8 cellular contexts compared by ENCODE assay signal in genomic region chr11:6319879-6320410, GRCh38. TPM values are rescaled to one million over a fixed set of nuclear protein-coding genes. Genes with fewer than 3 reads are reported as not detected.
DNase-seq lines count a peak whose midpoint lies in the region; ATAC-seq and TF ChIP-seq lines count a peak whose summit lies in the region.

No MANE protein-coding gene starts in this region.

- no peaks in the 10 kb centered on the region for H3K79me2 ChIP-seq in HCT116 (ENCODE audit: insufficient read depth, low read length)
- H3K79me2 ChIP-seq in SK-N-SH (ENCODE audit: insufficient read depth), result no peaks in the 10 kb centered on the region
- H3K79me2 ChIP-seq in PC-3 (ENCODE audit: low read length), result no peaks in the 10 kb centered on the region

- POLR2A ChIA-PET in HCT116 (lab: Charles Lee), result interaction anchor here (1.0 kb wide), 1 partner anchor 25 kb away, joined by 3 read pairs; no protein-coding TSS in a partner anchor
- POLR2A ChIA-PET in SK-N-SH (lab: Yijun Ruan, JAX), result no interaction called here
- POLR2A ChIA-PET in PC-3 (lab: Charles Lee; ENCODE audit: unreplicated experiment), result no interaction called here

- CTCF ChIA-PET in HCT116 (lab: Charles Lee), result interaction anchor here (1.0 to 1.7 kb wide), 4 partner anchors 34 to 69 kb away, joined by 6 to 18 read pairs (median 8); no protein-coding TSS in a partner anchor
- CTCF ChIA-PET in SK-N-SH (lab: Yijun Ruan, JAX), result interaction anchor here (1.6 to 1.8 kb wide), 2 partner anchors 34 to 69 kb away, joined by 5 to 7 read pairs; no protein-coding TSS in a partner anchor
- CTCF ChIA-PET in PC-3 (lab: Charles Lee), result no interaction called here

- RAD21 ChIA-PET in HCT116 (lab: Charles Lee; ENCODE audit: low non-redundant PET in 1 of 2, low total read pairs in 2 of 2, uncharacterized antibody in 2 of 2, unreplicated experiment in 2 of 2), result interaction anchor here in 1 of 2 experiments (1.2 kb wide), 1 partner anchor 34 kb away, joined by 3 read pairs; no protein-coding TSS in a partner anchor

- TF ChIP-seq CTCF in GM12865 (IDR thresholded peaks at IDR 0.05; ENCODE audit: insufficient read depth, low read depth, low read length, missing control alignments) (no peak), HCT116 (IDR thresholded peaks at IDR 0.05 in 2 of 3, conservative IDR thresholded peaks at IDR 0.05 in 1 of 3; ENCODE audit: borderline replicate concordance in 1 of 3, insufficient read depth in 1 of 3, low read depth in 2 of 3, low read length in 2 of 3) (no peak), SK-N-SH (IDR thresholded peaks at IDR 0.05) (no peak), PC-3 (conservative IDR thresholded peaks at IDR 0.05; ENCODE audit: low read depth, low read length) (no peak)

- H3K4me1 ChIP-seq in HCT116 (ENCODE audit: control insufficient read depth in 1 of 2, insufficient read depth in 2 of 2, low read length in 2 of 2), result peaks cover 36 to 52% of the 10 kb centered on the region in 2 experiments
- peaks cover 0 to 8% of the 10 kb centered on the region in 2 experiments; a peak in 1 of 4 replicates for H3K4me1 ChIP-seq in SK-N-SH (ENCODE audit: control insufficient read depth in 1 of 2, insufficient read depth in 2 of 2, low read depth in 1 of 2, low read length in 1 of 2)
- H3K4me1 ChIP-seq in effector memory CD4-positive, alpha-beta T cell (ENCODE audit: control insufficient read depth, insufficient read depth, low read length, poor library complexity, severe bottlenecking), result peaks cover 9% of the 10 kb centered on the region
- peaks cover 9% of the 10 kb centered on the region for H3K4me1 ChIP-seq in PC-3 (ENCODE audit: insufficient read depth, low read length)

- H2AFZ ChIP-seq in HCT116 (ENCODE audit: low read depth, low read length, poor library complexity, severe bottlenecking) (no peak overlapping the region), SK-N-SH (ENCODE audit: low read depth) (peak overlapping the region; percentile 68; the same call in 1 of the 2 replicates), PC-3 (ENCODE audit: low read length) (no peak overlapping the region)

- H3K9me2 ChIP-seq in HCT116 (ENCODE audit: insufficient read depth) (no peaks in the 10 kb centered on the region), SK-N-SH (no peaks in the 10 kb centered on the region), PC-3 (replicated peaks; ENCODE audit: low read length) (no peaks in the 10 kb centered on the region)

- H3K27me3 ChIP-seq in HCT116 (ENCODE audit: insufficient read depth, low read length) (no peaks in the 10 kb centered on the region), SK-N-SH (ENCODE audit: insufficient read depth) (no peaks in the 10 kb centered on the region), PC-3 (ENCODE audit: low read length) (peaks cover 2% of the 10 kb centered on the region; the same call in 1 of the 2 replicates)
- peaks cover 6% of the 10 kb centered on the region for H3K27me3 ChIP-seq in effector memory CD4-positive, alpha-beta T cell (replicated peaks; ENCODE audit: control insufficient read depth, insufficient read depth, low read length, poor library complexity, severe bottlenecking)

- H3K27ac ChIP-seq in HCT116 (ENCODE audit: low read depth, low read length) (peak overlapping the region; percentile 94), SK-N-SH (ENCODE audit: low read depth in 2 of 2, low read length in 1 of 2) (peak overlapping the region in 1 of 2 experiments; percentile 73; a peak in 2 of 4 replicates), temporal lobe (ENCODE audit: low read depth, low read length) (peak overlapping the region; percentile 84), PC-3 (ENCODE audit: low read length) (no peak overlapping the region)
- no peak overlapping the region for H3K27ac ChIP-seq in effector memory CD4-positive, alpha-beta T cell (ENCODE audit: insufficient read depth, low read length, poor library complexity, severe bottlenecking)

- peak overlapping the region; percentile 74 for H3K9ac ChIP-seq in HCT116 (ENCODE audit: low read length)
- H3K9ac ChIP-seq in SK-N-SH, result peak overlapping the region; percentile 48; the same call in 1 of the 2 replicates
- no peak overlapping the region for H3K9ac ChIP-seq in PC-3 (ENCODE audit: low read length)

- no peak for TF ChIP-seq EP300 in SK-N-SH (IDR thresholded peaks at IDR 0.05; ENCODE audit: borderline replicate concordance in 1 of 2, low read depth in 1 of 2, low read length in 1 of 2)

- H3K4me2 ChIP-seq in HCT116 (ENCODE audit: low read length), result peak overlapping the region; percentile 89
- peak overlapping the region; percentile 58; the same call in 1 of the 2 replicates for H3K4me2 ChIP-seq in SK-N-SH
- H3K4me2 ChIP-seq in PC-3 (ENCODE audit: low read length), result no peak overlapping the region

- H3K4me3 ChIP-seq in GM12865 (ENCODE audit: low read depth, low read length), result no peak overlapping the region; the same call in 1 of the 2 replicates
- H3K4me3 ChIP-seq in HCT116 (replicated peaks in 1 of 2; ENCODE audit: low read depth in 1 of 2, low read length in 2 of 2), result peak overlapping the region; percentile 49 to 64
- peak overlapping the region; percentile 26 to 32; a peak in 3 of 4 replicates for H3K4me3 ChIP-seq in SK-N-SH (ENCODE audit: low read depth in 2 of 2, low read length in 1 of 2)
- H3K4me3 ChIP-seq in effector memory CD4-positive, alpha-beta T cell (ENCODE audit: insufficient read depth, low read depth, low read length, poor library complexity, severe bottlenecking), result peak overlapping the region; percentile 40
- no peak overlapping the region for H3K4me3 ChIP-seq in PC-3 (ENCODE audit: low read length)

- BruUV-seq in HCT116 (replicated peaks; lab: Mats Ljungman, UMichigan) (no TSS peak), PC-3 (replicated peaks; lab: Mats Ljungman, UMichigan) (no TSS peak)

- H4K20me1 ChIP-seq in HCT116 (ENCODE audit: insufficient read depth), result no peaks in the 10 kb centered on the region
- H4K20me1 ChIP-seq in SK-N-SH (ENCODE audit: insufficient read depth), result no peaks in the 10 kb centered on the region
- no peaks in the 10 kb centered on the region for H4K20me1 ChIP-seq in PC-3 (ENCODE audit: low read length)

- DNase-seq in GM12865 (ENCODE audit: low read depth), result peak; percentile 8
- DNase-seq in HCT116 (ENCODE audit: low read depth, low spot score), result peak; percentile 76
- DNase-seq in SK-N-SH, result peak; percentile 35
- DNase-seq in effector memory CD4-positive, alpha-beta T cell, result no peak
- DNase-seq in medulla oblongata (ENCODE audit: extremely low spot score), result peak; percentile 11
- no peak for DNase-seq in NCI-H2196 treated with DMSO at 0.1 percent for 48 hours (lab: John Stamatoyannopoulos, UW; ENCODE audit: unreplicated experiment)
- DNase-seq in PC-3, result no peak

- peak; percentile 71 for TF ChIP-seq POLR2A in HCT116 (IDR thresholded peaks at IDR 0.05; ENCODE audit: borderline replicate concordance, extremely low read depth, insufficient read depth, insufficient read length)

- no peaks in the 10 kb centered on the region for H3K9me3 ChIP-seq in HCT116 (ENCODE audit: control insufficient read depth in 1 of 2, insufficient read depth in 1 of 2, low read depth in 1 of 2, low read length in 2 of 2)
- H3K9me3 ChIP-seq in SK-N-SH, result no peaks in the 10 kb centered on the region
- H3K9me3 ChIP-seq in effector memory CD4-positive, alpha-beta T cell (ENCODE audit: control insufficient read depth, low read length), result no peaks in the 10 kb centered on the region
- no peaks in the 10 kb centered on the region for H3K9me3 ChIP-seq in PC-3 (ENCODE audit: low read length)

- no peaks in the 10 kb centered on the region for H3K36me3 ChIP-seq in HCT116 (ENCODE audit: control insufficient read depth in 1 of 2, insufficient read depth in 2 of 2, low read length in 2 of 2)
- no peaks in the 10 kb centered on the region for H3K36me3 ChIP-seq in SK-N-SH (replicated peaks in 1 of 2; ENCODE audit: control insufficient read depth in 1 of 2, insufficient read depth in 2 of 2, low read length in 1 of 2)
- H3K36me3 ChIP-seq in effector memory CD4-positive, alpha-beta T cell (ENCODE audit: control insufficient read depth, insufficient read depth, low read length), result no peaks in the 10 kb centered on the region
- no peaks in the 10 kb centered on the region for H3K36me3 ChIP-seq in PC-3 (ENCODE audit: low read depth, low read length)

- peaks cover 3% of the 10 kb centered on the region for H3F3A ChIP-seq in SK-N-SH (replicated peaks; ENCODE audit: insufficient read depth)
- H3F3A ChIP-seq in PC-3 (ENCODE audit: low read length, unreplicated experiment), result no peaks in the 10 kb centered on the region

- WGBS in SK-N-SH (ENCODE audit: low lambda C conversion rate), result 31% methylated on average over 10 of the region's 40 CpGs

- intact Hi-C loops in HCT116 (cut with micrococcal nuclease), result loop anchor here (10.0 kb wide), 1 partner anchor 635 kb away; the partner anchor contains the start of genes TRIM22 and TRIM5
- intact Hi-C loops in PC-3 (cut with micrococcal nuclease), result no loop called here

- ATAC-seq in HCT116 (peak; percentile 83), PC-3 (no peak)

- TF ChIP-seq RAD21 in HCT116 (IDR thresholded peaks at IDR 0.05; ENCODE audit: low read depth) (no peak), SK-N-SH (IDR thresholded peaks at IDR 0.05; ENCODE audit: low read length) (no peak)

TF ChIP-seq in HCT116, 20 proteins besides CTCF, POLR2A, EP300 and RAD21:
- TF ChIP-seq EGR1 (IDR thresholded peaks at IDR 0.05; ENCODE audit: low read depth) (no peak), MAX (IDR thresholded peaks at IDR 0.05) (peak; percentile 72), ZFX (IDR thresholded peaks at IDR 0.05) (peak; percentile 84), SIN3A (IDR thresholded peaks at IDR 0.05; ENCODE audit: low read depth) (no peak)

TF ChIP-seq in SK-N-SH, 30 proteins besides CTCF, POLR2A, EP300 and RAD21:
- TF ChIP-seq ELF1 (IDR thresholded peaks at IDR 0.05), result no peak
- TF ChIP-seq IRF3 (IDR thresholded peaks at IDR 0.05; ENCODE audit: low read depth, low read length), result no peak
- TF ChIP-seq NRF1 (IDR thresholded peaks at IDR 0.05; ENCODE audit: low read depth, low read length), result no peak
- no peak for TF ChIP-seq EZH2phosphoT487 (IDR thresholded peaks at IDR 0.05; ENCODE audit: borderline replicate concordance, low read depth)

RNA-seq across cellular contexts. Expression of gene CAVIN3, which starts 0.4 kb away (rescaled TPM):
- total RNA-seq in HCT116 (2021; ENCODE audit: unreplicated experiment), result 18.6 TPM
- polyA plus RNA-seq in HCT116 (2012), result 22.0 and 24.2 TPM in 2 replicates
- 21.5 and 23.5 TPM in 2 replicates for polyA plus RNA-seq in SK-N-SH (2012; rRNA removed)
- polyA plus RNA-seq in SK-N-SH (2012; cell fraction: cytosol; rRNA removed), result 8.3 and 18.9 TPM in 2 replicates
- polyA plus RNA-seq in SK-N-SH (2012; cell fraction: nucleus; rRNA removed), result 12.5 and 30.8 TPM in 2 replicates
- 2.7 TPM for total RNA-seq in temporal lobe
- total RNA-seq in PC-3 (2014; rRNA removed), result not detected in 2 replicates

Comparison
In these comparisons a context has a peak if more than half of its experiments do, and no peak if none do; other contexts are left out.
1. DNase-seq: peak in GM12865 (single experiment), HCT116 (single experiment), SK-N-SH (single experiment) and medulla oblongata (single experiment); none in effector memory CD4-positive, alpha-beta T cell (0 of 3), NCI-H2196 treated with DMSO at 0.1 percent for 48 hours (single experiment) and PC-3 (single experiment).
2. H3K4me3 ChIP-seq: peak in HCT116 (2 of 2), SK-N-SH (2 of 2) and effector memory CD4-positive, alpha-beta T cell (single experiment); none in GM12865 (single experiment) and PC-3 (single experiment).
3. H3K27ac ChIP-seq: peak in HCT116 (single experiment) and temporal lobe (single experiment); none in effector memory CD4-positive, alpha-beta T cell (single experiment) and PC-3 (single experiment).